In genomic region chr1:1264868-1265272, GRCh38 we compare ENCODE assay signal across 9 cellular contexts. TPM values are rescaled to one million over a fixed set of nuclear protein-coding genes. Genes with fewer than 3 reads are reported as not detected.
DNase-seq lines count a peak whose midpoint lies in the region; ATAC-seq, FAIRE-seq and TF ChIP-seq lines count a peak whose summit lies in the region.
"Had no signal": no experiment of that assay in that cellular context is flagged by ENCODE, and none has a peak within 500 bp of the region (broad histone marks: within the 10 kb centered on the region; RNA-seq: fewer than 3 reads in every experiment).

No MANE protein-coding gene starts in this region.

- no peak overlapping the region for H3K4me3 Mint-ChIP-seq in activated T-cell treated with anti-CD3 and anti-CD28 coated beads, Interleukin-2, amount 50 U/mL, for 4 hours

- H3K36me3 ChIP-seq in BE2C: peaks cover 87% of the 10 kb centered on the region
- H3K36me3 ChIP-seq in kidney (ENCODE audit: control insufficient read depth in 1 of 2, insufficient read depth in 2 of 2, low read length in 2 of 2): peaks cover 14 to 19% of the 10 kb centered on the region in 2 donors

- H3K4me3 ChIP-seq in BE2C (ENCODE audit: low read depth, low read length): no peak overlapping the region
- H3K4me3 ChIP-seq in kidney (ENCODE audit: low read length in 2 of 2): no peak overlapping the region

- ATAC-seq in activated T-cell treated with anti-CD3 and anti-CD28 coated beads, Interleukin-2, amount 50 U/mL, for 4 hours: peak; percentile 34 to 58
- ATAC-seq in HG02623 (IDR thresholded peaks at IDR 0.05; ENCODE audit: unreplicated experiment): no peak

- intact Hi-C loops in kidney (cut with DNase I): no loop called here

- H3K4me1 Mint-ChIP-seq in activated T-cell treated with anti-CD3 and anti-CD28 coated beads, Interleukin-2, amount 50 U/mL, for 4 hours (ENCODE audit: low read depth): peaks cover 20% of the 10 kb centered on the region

- H3K9ac ChIP-seq in kidney (ENCODE audit: low read length in 2 of 2): no peak overlapping the region

- peak overlapping the region in 1 of 2 donors; percentile 48 for H3K27ac ChIP-seq in kidney (ENCODE audit: low read depth in 2 of 2, low read length in 2 of 2)

- H3K36me3 Mint-ChIP-seq in activated T-cell treated with anti-CD3 and anti-CD28 coated beads, Interleukin-2, amount 50 U/mL, for 4 hours (ENCODE audit: insufficient read depth): peaks cover 24% of the 10 kb centered on the region

- H3K9me3 ChIP-seq in BE2C: no peaks in the 10 kb centered on the region
- no peaks in the 10 kb centered on the region for H3K9me3 ChIP-seq in kidney (ENCODE audit: control insufficient read depth in 1 of 2, low read length in 2 of 2)

- DNase-seq in BE2C (no peak), HS-5 (ENCODE audit: low read depth) (peak; percentile 99), kidney (peak; percentile 39), GM13976 (ENCODE audit: low spot score) (no peak), cerebellar nuclear complex (lab: John Stamatoyannopoulos, UW) (no peak)
- DNase-seq in activated T-cell treated with anti-CD3 and anti-CD28 coated beads, Interleukin-2, amount 50 U/mL, for 4 hours: no peak
- no peak for DNase-seq in stimulated activated CD4-positive, alpha-beta T cell treated with anti-CD3 and anti-CD28 coated beads, Interleukin-1b, Interleukin-23, amount 100 ng/mL, for 48 hours

- H3K27me3 ChIP-seq in BE2C: no peaks in the 10 kb centered on the region

- H3K4me1 ChIP-seq in BE2C: no peaks in the 10 kb centered on the region
- peaks cover 5% of the 10 kb centered on the region in 2 donors for H3K4me1 ChIP-seq in kidney (ENCODE audit: control insufficient read depth in 1 of 2, insufficient read depth in 1 of 2, low read depth in 1 of 2, low read length in 2 of 2)

- TF ChIP-seq CTCF in BE2C (IDR thresholded peaks at IDR 0.05; ENCODE audit: low read depth, low read length): peak; percentile 26
- no peak for TF ChIP-seq CTCF in kidney (IDR thresholded peaks at IDR 0.05; ENCODE audit: borderline replicate concordance, extremely low read depth, insufficient read depth)
- no peak for TF ChIP-seq CTCF in GM13976 (IDR thresholded peaks at IDR 0.05; ENCODE audit: borderline replicate concordance, control extremely low read depth, extremely low read depth, insufficient read depth, missing control alignments)

- no peak for FAIRE-seq in kidney (lab: Jason Lieb, UNC)
- FAIRE-seq: endometrium had no signal

- in situ Hi-C loops in GM13976 (cut with MboI; ENCODE audit: low sequenced_read_pairs, unreplicated experiment): loop anchor here (25.0 kb wide), 1 partner anchor 378 kb away; no protein-coding TSS in a partner anchor

- H3K9me3 Mint-ChIP-seq in activated T-cell treated with anti-CD3 and anti-CD28 coated beads, Interleukin-2, amount 50 U/mL, for 4 hours: no peaks in the 10 kb centered on the region

- H3K27me3 Mint-ChIP-seq in activated T-cell treated with anti-CD3 and anti-CD28 coated beads, Interleukin-2, amount 50 U/mL, for 4 hours (ENCODE audit: low read depth): no peaks in the 10 kb centered on the region

RNA-seq across cellular contexts. Expression of gene UBE2J2, which starts 8.8 kb away (rescaled TPM):
- polyA plus RNA-seq in BE2C (2012; ENCODE audit: insufficient read depth, insufficient read length, low read depth): 166 TPM
- total RNA-seq in activated T-cell treated with anti-CD3 and anti-CD28 coated beads, Interleukin-2, amount 50 U/mL, for 4 hours: 10 to 100 TPM; 89.3 to 93.6 (median 91.2) TPM
- total RNA-seq in kidney: 56.6 TPM
- polyA plus RNA-seq in kidney (ENCODE audit: insufficient read depth, low read depth, low replicate concordance): 57.4 TPM

RNA-seq across cellular contexts. Expression of gene SCNN1D, which starts 15.4 kb away (rescaled TPM):
- 5.7 TPM for polyA plus RNA-seq in BE2C (2012; ENCODE audit: insufficient read depth, insufficient read length, low read depth)
- total RNA-seq in activated T-cell treated with anti-CD3 and anti-CD28 coated beads, Interleukin-2, amount 50 U/mL, for 4 hours: 1 to 10 TPM; 2.8 to 3.9 (median 3.2) TPM
- 4.6 TPM for total RNA-seq in kidney
- 4.6 TPM for polyA plus RNA-seq in kidney (ENCODE audit: insufficient read depth, low read depth, low replicate concordance)

RNA-seq across cellular contexts. Expression of gene C1QTNF12, which starts 18.3 kb away (rescaled TPM):
- polyA plus RNA-seq in BE2C (2012; ENCODE audit: insufficient read depth, insufficient read length, low read depth): 8.4 TPM
- total RNA-seq in activated T-cell treated with anti-CD3 and anti-CD28 coated beads, Interleukin-2, amount 50 U/mL, for 4 hours: 1 to 10 TPM; 1.6 to 2.2 (median 2.1) TPM
- total RNA-seq in kidney: 3.1 TPM
- polyA plus RNA-seq in kidney (ENCODE audit: insufficient read depth, low read depth, low replicate concordance): 9.9 TPM

RNA-seq across cellular contexts. Expression of gene B3GALT6, which starts 32.8 kb away (rescaled TPM):
- 33.8 TPM for polyA plus RNA-seq in BE2C (2012; ENCODE audit: insufficient read depth, insufficient read length, low read depth)
- total RNA-seq in activated T-cell treated with anti-CD3 and anti-CD28 coated beads, Interleukin-2, amount 50 U/mL, for 4 hours: 10 to 100 TPM; 38.0 to 40.8 (median 39.0) TPM
- total RNA-seq in kidney: 20.3 TPM
- polyA plus RNA-seq in kidney (ENCODE audit: insufficient read depth, low read depth, low replicate concordance): 13.7 TPM

RNA-seq across cellular contexts. Expression of gene SDF4, which starts 33.1 kb away (rescaled TPM):
- polyA plus RNA-seq in BE2C (2012; ENCODE audit: insufficient read depth, insufficient read length, low read depth): 404 TPM
- total RNA-seq in activated T-cell treated with anti-CD3 and anti-CD28 coated beads, Interleukin-2, amount 50 U/mL, for 4 hours: 100 to 1,000 TPM; 191 to 242 (median 193) TPM
- 160 TPM for total RNA-seq in kidney
- 143 TPM for polyA plus RNA-seq in kidney (ENCODE audit: insufficient read depth, low read depth, low replicate concordance)

Comparison
In these comparisons a context has a peak if more than half of its experiments do, and no peak if none do; other contexts are left out.
1. DNase-seq: peak in HS-5 (single experiment) and kidney (single experiment); none in BE2C (single experiment), activated T-cell treated with anti-CD3 and anti-CD28 coated beads, Interleukin-2, amount 50 U/mL, for 4 hours (single experiment), stimulated activated CD4-positive, alpha-beta T cell treated with anti-CD3 and anti-CD28 coated beads, Interleukin-1b, Interleukin-23, amount 100 ng/mL, for 48 hours (single experiment), GM13976 (single experiment) and cerebellar nuclear complex (0 of 2).